12 cellular contexts compared by ENCODE assay signal in the genomic region with DNA sequence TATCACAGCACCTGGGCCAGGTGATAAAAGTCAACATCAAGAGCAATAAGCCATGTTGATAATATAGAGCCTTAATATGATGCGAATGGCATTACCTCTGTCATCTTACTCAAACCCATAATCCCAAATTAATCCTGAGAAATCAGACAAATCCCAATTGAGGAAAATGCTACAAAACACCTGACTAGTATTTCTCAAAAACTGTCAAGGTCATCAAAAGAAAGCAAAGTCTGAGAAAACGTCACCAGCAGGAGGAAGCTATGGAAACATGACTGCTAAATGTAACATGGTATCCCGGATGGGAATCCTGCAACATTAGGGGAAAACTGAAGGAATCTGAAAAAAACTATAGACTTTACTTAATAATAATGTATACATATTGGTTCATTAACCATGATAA. TPM values are rescaled to one million over a fixed set of nuclear protein-coding genes. Genes with fewer than 3 reads are reported as not detected.
"Had no signal": no experiment of that assay in that cellular context is flagged by ENCODE, and none has a peak within 500 bp of the region (broad histone marks: within the 10 kb centered on the region; RNA-seq: fewer than 3 reads in every experiment).

No MANE protein-coding gene starts in this region.

- ATAC-seq: GM23338, HCT116 had no signal

- H3K4me3 ChIP-seq: GM23248, GM23338, HAP-1 had no signal

- H3K27ac ChIP-seq: GM23248 had no signal

- H3K9ac ChIP-seq: GM23248 had no signal

- H3K9me3 ChIP-seq: HAP-1 had no signal

- H3K36me3 ChIP-seq: HAP-1 had no signal

- FAIRE-seq: H1, H54 had no signal

- DNase-seq: GM23248, GOT3, H7, H9, HCEC 1CT, HFFc6 had no signal

- H3K4me1 ChIP-seq: HAP-1 had no signal

- H3K4me2 ChIP-seq: GM23338 had no signal

- H2AFZ ChIP-seq: GM23248, GM23338 had no signal

RNA-seq across cellular contexts. Expression of a gene that starts 29.6 kb away (rescaled TPM):
- total RNA-seq: GM23248, H4, HFFc6 had no signal
- polyA plus RNA-seq: GM23248 had no signal
